31 cellular contexts compared by ENCODE assay signal in genomic region chr2:238593236-238593635, GRCh38.
"Had no signal": no experiment of that assay in that cellular context is flagged by ENCODE, and none has a peak within 500 bp of the region (broad histone marks: within the 10 kb centered on the region; RNA-seq: fewer than 3 reads in every experiment).

No MANE protein-coding gene starts in this region.

- H3K27ac Mint-ChIP-seq: activated B cell treated with CpG ODN at 0.5 μM for 24 hours; activated CD4-positive, alpha-beta memory T cell treated with anti-CD3 and anti-CD28 coated beads for 36 hours; activated CD8-positive, alpha-beta T cell treated with anti-CD3 and anti-CD28 coated beads, Interleukin-2, amount 10 ng/mL, durations not matched to agents 7 days and 5 days; activated naive CD4-positive, alpha-beta T cell treated with anti-CD3 and anti-CD28 coated beads, Interleukin-2, amount 10 ng/mL, durations not matched to agents 7 days and 5 days; activated naive CD4-positive, alpha-beta T cell treated with anti-CD3 and anti-CD28 coated beads, Interleukin-2, amount 50 U/mL, for 72 hours; activated naive CD8-positive, alpha-beta T cell treated with anti-CD3 and anti-CD28 coated beads, Interleukin-2, amount 10 ng/mL, durations not matched to agents 7 days and 5 days; activated T-helper 1 cell treated with anti-CD3 and anti-CD28 coated beads, Interleukin-12 subunit alpha, Interleukin-12 subunit beta, Interleukin-2, Interleukin-4 antibody, amounts not matched to agents 30 ng/mL and 10 ng/mL and 1 ng/mL, durations not matched to agents 14 hours and 24 hours and 36 hours; brain; dendritic cell treated with granulocyte-macrophage colony-stimulating factor and Interleukin-4, amounts not matched to agents 40 ng/mL and 50 ng/mL, for 4 days; endodermal cell; T-helper 17 cell; T-helper 2 cell treated with Interferon-gamma antibody and Interleukin-4, amounts not matched to agents 5 μg/mL and 100 μg/mL, for 36 hours had no signal

- H3K36me3 Mint-ChIP-seq: activated CD4-positive, alpha-beta memory T cell treated with anti-CD3 and anti-CD28 coated beads for 36 hours; activated naive CD4-positive, alpha-beta T cell treated with anti-CD3 and anti-CD28 coated beads, Interleukin-2, amount 10 ng/mL, durations not matched to agents 7 days and 5 days; activated naive CD4-positive, alpha-beta T cell treated with anti-CD3 and anti-CD28 coated beads, Interleukin-2, amount 50 U/mL, for 72 hours; activated naive CD8-positive, alpha-beta T cell treated with anti-CD3 and anti-CD28 coated beads, Interleukin-2, amount 10 ng/mL, durations not matched to agents 7 days and 5 days; brain had no signal

- H3K4me3 ChIP-seq: ascending aorta, breast epithelium, cardiac muscle cell, coronary artery, dorsolateral prefrontal cortex, gastrocnemius medialis had no signal

- H3K27me3 Mint-ChIP-seq: activated CD4-positive, alpha-beta memory T cell treated with anti-CD3 and anti-CD28 coated beads for 36 hours; activated naive CD4-positive, alpha-beta T cell treated with anti-CD3 and anti-CD28 coated beads, Interleukin-2, amount 10 ng/mL, durations not matched to agents 7 days and 5 days; activated naive CD8-positive, alpha-beta T cell treated with anti-CD3 and anti-CD28 coated beads, Interleukin-2, amount 10 ng/mL, durations not matched to agents 7 days and 5 days; brain had no signal

- DNase-seq: activated B cell treated with CpG ODN at 0.5 μM for 24 hours; activated CD4-positive, alpha-beta memory T cell treated with anti-CD3 and anti-CD28 coated beads for 36 hours; activated CD4-positive, alpha-beta T cell treated with anti-CD3 and anti-CD28 coated beads for 48 hours; activated CD4-positive, alpha-beta T cell treated with anti-CD3 and anti-CD28 coated beads, Interleukin-2, amount 50 U/mL, for 1 hour; activated CD8-positive, alpha-beta T cell treated with anti-CD3 and anti-CD28 coated beads, Interleukin-2, amount 10 ng/mL, durations not matched to agents 7 days and 5 days; activated gamma-delta T cell; activated naive CD4-positive, alpha-beta T cell; activated naive CD4-positive, alpha-beta T cell treated with anti-CD3 and anti-CD28 coated beads, Interleukin-2, amount 10 ng/mL, durations not matched to agents 7 days and 5 days; activated naive CD8-positive, alpha-beta T cell treated with anti-CD3 and anti-CD28 coated beads, Interleukin-2, amount 10 ng/mL, durations not matched to agents 7 days and 5 days; activated T-cell treated with anti-CD3 and anti-CD28 coated beads, Interleukin-2, amount 50 U/mL, for 48 hours; dorsolateral prefrontal cortex; effector memory CD4-positive, alpha-beta T cell; endodermal cell; foreskin keratinocyte; gastrocnemius medialis; T-helper 1 cell; T-helper 17 cell; T1000; WERI-Rb-1 had no signal

- H3K9me3 Mint-ChIP-seq: activated B cell treated with CpG ODN at 0.5 μM for 24 hours; activated CD4-positive, alpha-beta memory T cell treated with anti-CD3 and anti-CD28 coated beads for 36 hours; activated naive CD4-positive, alpha-beta T cell treated with anti-CD3 and anti-CD28 coated beads, Interleukin-2, amount 10 ng/mL, durations not matched to agents 7 days and 5 days; activated naive CD4-positive, alpha-beta T cell treated with anti-CD3 and anti-CD28 coated beads, Interleukin-2, amount 50 U/mL, for 72 hours; activated naive CD8-positive, alpha-beta T cell treated with anti-CD3 and anti-CD28 coated beads, Interleukin-2, amount 10 ng/mL, durations not matched to agents 7 days and 5 days; activated T-helper 1 cell treated with anti-CD3 and anti-CD28 coated beads, Interleukin-12 subunit alpha, Interleukin-12 subunit beta, Interleukin-2, Interleukin-4 antibody, amounts not matched to agents 30 ng/mL and 10 ng/mL and 1 ng/mL, durations not matched to agents 14 hours and 24 hours and 36 hours; central memory CD8-positive, alpha-beta T cell; dendritic cell treated with granulocyte-macrophage colony-stimulating factor and Interleukin-4, amounts not matched to agents 40 ng/mL and 50 ng/mL, for 4 days; endodermal cell; T-helper 2 cell treated with Interferon-gamma antibody and Interleukin-4, amounts not matched to agents 5 μg/mL and 100 μg/mL, for 36 hours had no signal

- H3K36me3 ChIP-seq: ascending aorta, breast epithelium, cardiac muscle cell, gastrocnemius medialis, WERI-Rb-1 had no signal

- H3K4me1 Mint-ChIP-seq: activated B cell treated with CpG ODN at 0.5 μM for 24 hours; activated naive CD4-positive, alpha-beta T cell treated with anti-CD3 and anti-CD28 coated beads, Interleukin-2, amount 10 ng/mL, durations not matched to agents 7 days and 5 days; activated naive CD8-positive, alpha-beta T cell treated with anti-CD3 and anti-CD28 coated beads, Interleukin-2, amount 10 ng/mL, durations not matched to agents 7 days and 5 days; central memory CD8-positive, alpha-beta T cell; endodermal cell; T-helper 17 cell had no signal

- H3K4me3 Mint-ChIP-seq: activated B cell treated with CpG ODN at 0.5 μM for 24 hours; activated CD4-positive, alpha-beta memory T cell treated with anti-CD3 and anti-CD28 coated beads for 36 hours; activated CD8-positive, alpha-beta T cell treated with anti-CD3 and anti-CD28 coated beads, Interleukin-2, amount 10 ng/mL, durations not matched to agents 7 days and 5 days; activated naive CD4-positive, alpha-beta T cell treated with anti-CD3 and anti-CD28 coated beads, Interleukin-2, amount 10 ng/mL, durations not matched to agents 7 days and 5 days; activated naive CD8-positive, alpha-beta T cell treated with anti-CD3 and anti-CD28 coated beads, Interleukin-2, amount 10 ng/mL, durations not matched to agents 7 days and 5 days; activated T-helper 1 cell treated with anti-CD3 and anti-CD28 coated beads, Interleukin-12 subunit alpha, Interleukin-12 subunit beta, Interleukin-2, Interleukin-4 antibody, amounts not matched to agents 30 ng/mL and 10 ng/mL and 1 ng/mL, durations not matched to agents 14 hours and 24 hours and 36 hours; brain; central memory CD8-positive, alpha-beta T cell; dendritic cell treated with granulocyte-macrophage colony-stimulating factor and Interleukin-4, amounts not matched to agents 40 ng/mL and 50 ng/mL, for 4 days; endodermal cell; T-helper 17 cell; T-helper 2 cell treated with Interferon-gamma antibody and Interleukin-4, amounts not matched to agents 5 μg/mL and 100 μg/mL, for 36 hours had no signal

- H3K27me3 ChIP-seq: ascending aorta, breast epithelium, cardiac muscle cell, foreskin keratinocyte, gastrocnemius medialis had no signal

- H3K27ac ChIP-seq: ascending aorta, breast epithelium, cardiac muscle cell, coronary artery, dorsolateral prefrontal cortex, foreskin keratinocyte, gastrocnemius medialis, WERI-Rb-1 had no signal

- H3K9me3 ChIP-seq: ascending aorta, breast epithelium, gastrocnemius medialis had no signal

- ATAC-seq: activated CD4-positive, CD25-positive, alpha-beta regulatory T cell treated with anti-CD3 and anti-CD28 coated beads, Interleukin-2, amount 50 U/mL, for 24 hours; activated CD8-positive, alpha-beta T cell treated with anti-CD3 and anti-CD28 coated beads, Interleukin-2, amount 10 ng/mL, durations not matched to agents 7 days and 5 days; activated naive CD4-positive, alpha-beta T cell treated with anti-CD3 and anti-CD28 coated beads, Interleukin-2, amount 50 U/mL, for 72 hours; esophagus mucosa; foreskin keratinocyte; gastrocnemius medialis; T-helper 17 cell had no signal
